Comparison of ENCODE assay signal across 8 cellular contexts in the genomic region with DNA sequence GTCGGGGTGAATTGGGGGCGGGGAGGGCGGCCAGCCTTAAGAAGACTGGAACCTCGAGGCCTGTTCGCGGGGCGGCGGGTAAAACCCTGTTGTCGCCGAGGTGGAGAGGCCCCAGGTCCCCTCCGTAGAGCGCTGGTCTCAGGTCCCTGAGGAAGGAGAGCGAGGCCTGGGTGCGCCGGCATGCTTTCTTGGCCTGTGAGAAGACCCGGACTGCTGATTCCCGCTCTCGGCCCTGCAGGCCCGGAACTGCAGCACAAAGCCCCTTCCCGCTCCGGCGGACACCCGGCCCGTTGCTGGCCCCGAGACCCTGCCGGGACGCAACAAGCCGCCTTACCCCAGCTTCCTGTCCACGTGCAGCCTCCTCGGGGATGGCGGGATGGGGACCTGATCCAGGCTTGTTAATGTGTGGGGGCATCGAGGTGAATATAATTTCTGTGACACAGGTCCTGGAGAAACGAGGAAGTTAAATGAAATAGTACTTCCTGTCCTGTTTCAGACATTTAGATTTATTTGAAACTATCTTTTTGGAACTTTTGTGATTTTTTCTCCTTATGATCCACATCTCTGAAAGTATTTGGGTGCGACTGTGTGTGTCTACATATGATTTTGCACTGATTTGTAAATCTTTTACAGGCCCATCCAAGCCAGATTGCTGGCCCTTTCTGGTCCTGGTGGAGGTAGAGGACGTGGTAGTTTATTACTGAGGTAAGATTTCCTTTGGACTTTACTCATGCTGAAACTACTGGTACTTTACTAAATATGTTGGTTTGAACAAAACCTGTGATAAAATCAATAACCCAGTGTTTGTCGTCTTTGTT. TPM values are rescaled to one million over a fixed set of nuclear protein-coding genes. Genes with fewer than 3 reads are reported as not detected.
A peak's percentile ranks its signal among the peaks of the same experiment; 100 is the strongest.
DNase-seq lines count a peak whose midpoint lies in the region; ATAC-seq lines count a peak whose summit lies in the region.

No MANE protein-coding gene starts in this region.

- H3K36me3 ChIP-seq in BLaER1 treated with 17β-estradiol and CSF1 and Interleukin-3, amounts not matched to agents 10 nM and 100 nM = peaks cover 44 to 51% (median 47%) of the 10 kb centered on the region in 11 experiments
- H3K36me3 ChIP-seq in SJSA1 (peaks cover 55% of the 10 kb centered on the region), stomach smooth muscle (ENCODE audit: control insufficient read depth in 2 of 2, insufficient read depth in 2 of 2, low read length in 2 of 2) (peaks cover 18 to 29% of the 10 kb centered on the region in 2 donors)

- H3K9me3 ChIP-seq in BLaER1 treated with 17β-estradiol and CSF1 and Interleukin-3, amounts not matched to agents 10 nM and 100 nM (replicated peaks in 1 of 11) = no peaks in the 10 kb centered on the region
- H3K9me3 ChIP-seq in SJSA1 (replicated peaks) = no peaks in the 10 kb centered on the region
- H3K9me3 ChIP-seq in stomach smooth muscle (ENCODE audit: control insufficient read depth in 2 of 2, low read length in 2 of 2) = no peaks in the 10 kb centered on the region

- H3K36me3 Mint-ChIP-seq in dendritic cell treated with granulocyte-macrophage colony-stimulating factor and Interleukin-4, amounts not matched to agents 40 ng/mL and 50 ng/mL, for 4 days (ENCODE audit: low read depth) = peaks cover 51% of the 10 kb centered on the region

- no peaks in the 10 kb centered on the region for H3K27me3 ChIP-seq in BLaER1 treated with 17β-estradiol and CSF1 and Interleukin-3, amounts not matched to agents 10 nM and 100 nM
- H3K27me3 ChIP-seq in SJSA1 (replicated peaks) (no peaks in the 10 kb centered on the region), stomach smooth muscle (ENCODE audit: control insufficient read depth in 1 of 2, insufficient read depth in 2 of 2, low read length in 2 of 2) (no peaks in the 10 kb centered on the region)

- H3K9me3 Mint-ChIP-seq in dendritic cell treated with granulocyte-macrophage colony-stimulating factor and Interleukin-4, amounts not matched to agents 40 ng/mL and 50 ng/mL, for 4 days = no peaks in the 10 kb centered on the region

- H3K27ac Mint-ChIP-seq in dendritic cell treated with granulocyte-macrophage colony-stimulating factor and Interleukin-4, amounts not matched to agents 40 ng/mL and 50 ng/mL, for 4 days = peak overlapping the region; percentile 95

- H3K4me1 ChIP-seq in BLaER1 treated with 17β-estradiol and CSF1 and Interleukin-3, amounts not matched to agents 10 nM and 100 nM = peaks cover 35 to 66% (median 54%) of the 10 kb centered on the region in 10 experiments
- H3K4me1 ChIP-seq in SJSA1 (replicated peaks) = peaks cover 9% of the 10 kb centered on the region
- H3K4me1 ChIP-seq in stomach smooth muscle (ENCODE audit: control insufficient read depth, insufficient read depth, low read length) = peaks cover 7% of the 10 kb centered on the region

- H3K27me3 Mint-ChIP-seq in dendritic cell treated with granulocyte-macrophage colony-stimulating factor and Interleukin-4, amounts not matched to agents 40 ng/mL and 50 ng/mL, for 4 days = no peaks in the 10 kb centered on the region

- intact Hi-C loops in dendritic cell treated with granulocyte-macrophage colony-stimulating factor and Interleukin-4, amounts not matched to agents 40 ng/mL and 50 ng/mL, for 4 days (cut with micrococcal nuclease) = loop anchor here (1.0 to 2.0 kb wide), 2 partner anchors 91 to 257 kb away; a partner anchor contains a TSS

- H3K4me3 ChIP-seq in BLaER1 treated with 17β-estradiol and CSF1 and Interleukin-3, amounts not matched to agents 10 nM and 100 nM = peak overlapping the region; percentile 75 to 100 (median 90)
- H3K4me3 ChIP-seq in SJSA1 = peak overlapping the region; percentile 76
- peak overlapping the region; percentile 91 to 97 for H3K4me3 ChIP-seq in stomach smooth muscle (ENCODE audit: low read length in 2 of 2)

- peaks cover 21% of the 10 kb centered on the region for H3K4me1 Mint-ChIP-seq in dendritic cell treated with granulocyte-macrophage colony-stimulating factor and Interleukin-4, amounts not matched to agents 40 ng/mL and 50 ng/mL, for 4 days (ENCODE audit: low read depth)

- peak; percentile 10 for ATAC-seq in GM18907 (IDR thresholded peaks at IDR 0.05; ENCODE audit: unreplicated experiment)
- ATAC-seq in HG03139 (IDR thresholded peaks at IDR 0.05; ENCODE audit: unreplicated experiment) = peak; percentile 1

- DNase-seq in SJSA1 (ENCODE audit: low read depth in 1 of 2, low spot score in 2 of 2) (peak in 1 of 2 experiments; percentile 52), medulla oblongata (ENCODE audit: extremely low spot score) (peak; percentile 19), cerebellar nuclear complex (lab: John Stamatoyannopoulos, UW) (no peak)

- H4K20me1 ChIP-seq in BLaER1 treated with 17β-estradiol and CSF1 and Interleukin-3, amounts not matched to agents 10 nM and 100 nM = peaks cover 19 to 55% (median 51%) of the 10 kb centered on the region in 11 experiments; a peak in 20 of 22 replicates

- H3K4me2 ChIP-seq in BLaER1 treated with 17β-estradiol and CSF1 and Interleukin-3, amounts not matched to agents 10 nM and 100 nM = peak overlapping the region; percentile 64 to 90 (median 83)

- peak overlapping the region; percentile 92 for H3K4me3 Mint-ChIP-seq in dendritic cell treated with granulocyte-macrophage colony-stimulating factor and Interleukin-4, amounts not matched to agents 40 ng/mL and 50 ng/mL, for 4 days

- peak overlapping the region; percentile 93 to 100 (median 98) for H3K9ac ChIP-seq in BLaER1 treated with 17β-estradiol and CSF1 and Interleukin-3, amounts not matched to agents 10 nM and 100 nM
- peak overlapping the region; percentile 97 for H3K9ac ChIP-seq in stomach smooth muscle (ENCODE audit: low read length in 2 of 2)

- peak overlapping the region; percentile 78 to 99 (median 98) for H3K27ac ChIP-seq in BLaER1 treated with 17β-estradiol and CSF1 and Interleukin-3, amounts not matched to agents 10 nM and 100 nM
- H3K27ac ChIP-seq in SJSA1 (peak overlapping the region; percentile 85), stomach smooth muscle (ENCODE audit: low read length) (peak overlapping the region; percentile 95)

RNA-seq across cellular contexts. Expression of a gene that starts 0.6 kb away (rescaled TPM):
- total RNA-seq in SJSA1 (2014; rRNA removed; shearing (Covaris generic)) = 35.4 and 38.7 TPM in 2 replicates

RNA-seq across cellular contexts. Expression of a gene that starts 5.5 kb away (rescaled TPM):
- 17.4 and 26.7 TPM in 2 replicates for total RNA-seq in SJSA1 (2014; rRNA removed; shearing (Covaris generic))

RNA-seq across cellular contexts. Expression of a gene that starts 58.1 kb away (rescaled TPM):
- 10.4 and 19.2 TPM in 2 replicates for total RNA-seq in SJSA1 (2014; rRNA removed; shearing (Covaris generic))
